ENCODE assay signal across 17 cellular contexts in the genomic region with DNA sequence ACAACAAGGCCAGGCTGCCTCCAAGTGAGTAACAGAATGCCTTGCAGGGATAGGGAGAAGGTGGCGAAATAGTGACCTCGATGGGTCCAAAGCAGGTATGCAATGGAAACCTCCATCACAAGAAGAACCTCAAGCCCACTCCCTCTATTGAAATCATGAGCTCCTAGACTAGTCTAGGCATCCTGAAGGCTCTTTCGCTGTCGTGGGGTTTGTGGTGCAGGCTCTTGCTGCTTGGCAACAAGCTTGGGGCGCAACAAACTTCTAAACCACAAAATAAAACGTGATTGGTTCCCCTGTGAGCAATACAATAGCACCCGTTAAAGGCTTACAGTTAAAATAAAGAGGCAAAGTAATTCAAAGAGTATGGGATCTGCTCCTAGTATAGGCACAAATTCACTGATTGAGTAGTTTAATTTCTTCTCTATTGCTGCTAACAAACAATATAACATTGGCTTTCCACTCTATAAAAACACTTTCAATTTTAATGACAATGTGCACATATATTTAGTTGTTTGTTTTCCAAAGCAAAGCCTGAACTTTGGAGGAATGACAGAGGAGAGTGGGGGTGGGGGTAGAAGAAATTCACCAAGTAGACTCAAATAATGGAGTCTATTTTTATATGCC.
DNase-seq lines count a peak whose midpoint lies in the region; TF ChIP-seq lines count a peak whose summit lies in the region.
"Had no signal": no experiment of that assay in that cellular context is flagged by ENCODE, and none has a peak within 500 bp of the region (broad histone marks: within the 10 kb centered on the region; RNA-seq: fewer than 3 reads in every experiment).

No MANE protein-coding gene starts in this region.

- peak; percentile 10 for DNase-seq in RPMI7951 (ENCODE audit: low read depth)
- peak; percentile 30 for DNase-seq in iPS DF 4.7 (ENCODE audit: extremely low read depth, low spot score)
- peak; percentile 5 for DNase-seq in neuronal stem cell (ENCODE audit: low spot score)
- no peak for DNase-seq in brain microvascular endothelial cell
- no peak for DNase-seq in occipital lobe (lab: John Stamatoyannopoulos, UW)
- no peak for DNase-seq in NCI-H748 (lab: John Stamatoyannopoulos, UW; ENCODE audit: unreplicated experiment)
- DNase-seq: ACHN; Calu3; CD4-positive, alpha-beta T cell; DMS79 treated with DMSO at 0.1 percent for 48 hours; GF-D8; NCI-H1436 treated with DMSO at 0.1 percent for 48 hours; NCI-H2081; NCI-H2227 treated with DMSO at 0.1 percent for 48 hours; NCI-H526 treated with DMSO at 0.1 percent for 48 hours; Right ventricle myocardium superior had no signal

- H3K4me3 ChIP-seq in HUES48 (ENCODE audit: low read depth, low read length) (peak overlapping the region; percentile 46), neuronal stem cell (ENCODE audit: low read length in 2 of 2) (no peak overlapping the region), brain microvascular endothelial cell (ENCODE audit: low read depth, low read length) (no peak overlapping the region)

- H4K91ac ChIP-seq in neuronal stem cell (ENCODE audit: low read depth, low read length, poor library complexity) = no peak overlapping the region

- WGBS in neuronal stem cell (ENCODE audit: extremely low coverage in 2 of 2, insufficient read length in 2 of 2, insufficient replicate concordance in 1 of 2), 2 donors = no CpG with 5 or more reads among the region's 7 CpGs

- H3K27me3 ChIP-seq in HUES48 (ENCODE audit: control insufficient read depth, insufficient read depth, low read length) (no peaks in the 10 kb centered on the region), neuronal stem cell (ENCODE audit: control insufficient read depth in 3 of 3, insufficient read depth in 3 of 3, low read depth in 1 of 3, low read length in 3 of 3) (peaks cover 0 to 10% (median 0%) of the 10 kb centered on the region in 3 experiments), brain microvascular endothelial cell (replicated peaks) (no peaks in the 10 kb centered on the region)

- H3K27ac ChIP-seq in HUES48 (ENCODE audit: low read depth, low read length) (peak overlapping the region; percentile 94), neuronal stem cell (replicated peaks; ENCODE audit: low read length) (no peak overlapping the region), brain microvascular endothelial cell (no peak overlapping the region)

- in situ Hi-C loops in brain microvascular endothelial cell (cut with HindIII; ENCODE audit: low pct_ligation_motif_present, low sequenced_read_pairs) = no loop called here

- no peak overlapping the region for H3K4ac ChIP-seq in neuronal stem cell (ENCODE audit: low read length)

- H4K8ac ChIP-seq in neuronal stem cell (ENCODE audit: low read depth, low read length) = no peak overlapping the region

- H3K9me3 ChIP-seq in HUES48 (ENCODE audit: control insufficient read depth, insufficient read depth, low read length) (no peaks in the 10 kb centered on the region), neuronal stem cell (replicated peaks in 1 of 2; ENCODE audit: control insufficient read depth in 2 of 2, insufficient read depth in 1 of 2, low read depth in 1 of 2, low read length in 2 of 2) (no peaks in the 10 kb centered on the region)

- H3K14ac ChIP-seq in neuronal stem cell (ENCODE audit: low read length) = no peak overlapping the region

- no peak overlapping the region for H2BK15ac ChIP-seq in neuronal stem cell (ENCODE audit: low read length)

- H3K4me1 ChIP-seq in HUES48 (ENCODE audit: control insufficient read depth, insufficient read depth, low read length) = peaks cover 29% of the 10 kb centered on the region
- H3K4me1 ChIP-seq in neuronal stem cell (ENCODE audit: control insufficient read depth in 2 of 2, insufficient read depth in 1 of 2, low read depth in 1 of 2, low read length in 2 of 2) = peaks cover 0 to 4% of the 10 kb centered on the region in 2 donors

- H3K36me3 ChIP-seq in HUES48 (ENCODE audit: control insufficient read depth, insufficient read depth, low read length) (no peaks in the 10 kb centered on the region), neuronal stem cell (replicated peaks in 1 of 2; ENCODE audit: control insufficient read depth in 2 of 2, insufficient read depth in 2 of 2, low read length in 2 of 2) (no peaks in the 10 kb centered on the region), brain microvascular endothelial cell (replicated peaks) (no peaks in the 10 kb centered on the region)

- H2BK120ac ChIP-seq in neuronal stem cell (ENCODE audit: low read depth, low read length) = no peak overlapping the region

- no peak overlapping the region for H2AFZ ChIP-seq in neuronal stem cell (ENCODE audit: low read length)

- peak overlapping the region; percentile 46 for H3K9ac ChIP-seq in HUES48 (ENCODE audit: low read depth, low read length)
- no peak overlapping the region for H3K9ac ChIP-seq in neuronal stem cell (ENCODE audit: low read depth, low read length, poor library complexity)

- no peak overlapping the region for H3K18ac ChIP-seq in neuronal stem cell (ENCODE audit: low read length)

- no peak overlapping the region for H2BK12ac ChIP-seq in neuronal stem cell (ENCODE audit: low read length)

- H2AK5ac ChIP-seq in neuronal stem cell (ENCODE audit: low read depth, low read length) = no peak overlapping the region

- H3K4me2 ChIP-seq in neuronal stem cell (ENCODE audit: insufficient read depth, low read length, poor library complexity, severe bottlenecking) = no peak overlapping the region

- no peak overlapping the region for H2BK5ac ChIP-seq in neuronal stem cell (ENCODE audit: low read length)

- TF ChIP-seq CTCF in brain microvascular endothelial cell (IDR thresholded peaks at IDR 0.05; ENCODE audit: low read depth, low read length, missing control alignments) = no peak

- H3K79me1 ChIP-seq in neuronal stem cell (ENCODE audit: low read depth, low read length) = no peaks in the 10 kb centered on the region

- H3K23ac ChIP-seq in neuronal stem cell (ENCODE audit: low read depth, low read length, poor library complexity) = no peak overlapping the region

Comparison
In these comparisons a context has a peak if more than half of its experiments do, and no peak if none do; other contexts are left out.
1. DNase-seq: peak in RPMI7951 (single experiment), iPS DF 4.7 (single experiment) and neuronal stem cell (single experiment); none in brain microvascular endothelial cell (single experiment), occipital lobe (single experiment) and NCI-H748 (single experiment).